ENCODE assay signal across 1 cellular context in the genomic region with DNA sequence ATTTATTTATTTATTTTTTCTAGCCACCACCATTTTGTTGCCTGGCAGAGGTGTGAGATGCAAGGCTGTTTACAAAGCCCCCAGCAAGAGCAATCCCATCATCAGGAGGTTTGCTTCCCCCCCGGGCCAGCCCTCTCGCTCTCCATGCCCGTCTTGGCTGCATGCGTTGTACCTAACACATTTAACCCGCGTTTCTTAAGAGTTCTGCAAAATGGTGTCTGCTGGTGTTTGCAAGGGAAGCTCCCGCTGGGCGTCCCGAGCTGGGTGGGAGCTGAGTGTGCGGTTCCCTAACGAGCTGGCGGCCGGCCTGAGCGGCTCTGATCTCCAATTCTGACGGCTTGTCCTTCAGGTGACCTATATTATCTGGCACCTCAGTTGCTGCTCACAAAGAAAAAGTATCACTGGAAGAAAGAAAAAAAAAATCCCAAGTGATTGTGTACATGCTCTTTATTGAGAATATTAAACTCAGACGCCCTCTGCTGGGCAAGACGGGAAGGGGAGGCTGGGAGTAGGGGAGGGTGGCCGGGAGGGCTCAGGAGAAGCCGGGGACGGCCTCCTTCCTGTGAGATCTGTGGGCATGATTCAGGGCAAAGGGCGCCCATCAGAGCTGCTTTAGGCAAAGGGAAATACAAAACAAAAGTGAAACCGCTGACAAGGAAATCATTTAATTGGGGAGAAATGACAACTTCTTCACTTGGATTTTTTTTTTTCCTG.
TF ChIP-seq lines count a peak whose summit lies in the region.

No MANE protein-coding gene starts in this region.

TF ChIP-seq in GM12878, 131 proteins besides CTCF, POLR2A, EP300 and RAD21 (continued from another document):
- TF ChIP-seq POU2F2 (IDR thresholded peaks at IDR 0.05; ENCODE audit: borderline replicate concordance, low read depth, low read length) (no peak; the same call in 2 of the 3 replicates), NKRF (conservative IDR thresholded peaks at IDR 0.05) (peak; percentile 48)
